ENCODE assay signal across 10 cellular contexts in the genomic region with DNA sequence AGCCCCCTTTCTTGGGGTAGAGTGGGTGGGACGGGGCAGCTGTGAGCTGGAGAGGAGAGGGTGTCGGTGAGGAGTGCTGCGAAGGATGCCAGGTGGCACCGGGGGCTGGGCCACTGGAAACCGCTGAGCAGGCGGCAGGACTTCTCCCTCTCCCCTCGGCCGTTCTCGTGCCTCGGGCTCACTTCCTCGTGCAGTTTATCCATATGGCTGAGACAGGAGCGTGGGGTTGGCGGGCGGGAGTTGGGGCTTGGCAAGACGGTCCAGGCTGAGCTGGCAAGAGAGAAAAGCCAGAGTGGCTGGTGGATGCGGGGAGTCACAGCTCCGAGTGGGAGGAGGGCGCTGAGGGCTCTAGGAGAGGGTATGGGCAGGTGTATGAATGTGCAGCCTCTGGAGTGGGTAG. TPM values are rescaled to one million over a fixed set of nuclear protein-coding genes. Genes with fewer than 3 reads are reported as not detected.
DNase-seq lines count a peak whose midpoint lies in the region; ATAC-seq and TF ChIP-seq lines count a peak whose summit lies in the region.
"Had no signal": no experiment of that assay in that cellular context is flagged by ENCODE, and none has a peak within 500 bp of the region (broad histone marks: within the 10 kb centered on the region; RNA-seq: fewer than 3 reads in every experiment).

No MANE protein-coding gene starts in this region.

- TF ChIP-seq CTCF in fibroblast of villous mesenchyme (IDR thresholded peaks at IDR 0.05; ENCODE audit: insufficient read depth, low read depth, low read length) (no peak), sigmoid colon (IDR thresholded peaks at IDR 0.05) (no peak)

- peak overlapping the region; percentile 83 to 91 (median 84) for H3K27ac ChIP-seq in sigmoid colon
- H3K27ac ChIP-seq: parathyroid adenoma had no signal

- H3K9me3 ChIP-seq in sigmoid colon = no peaks in the 10 kb centered on the region

- no peaks in the 10 kb centered on the region for H3K36me3 ChIP-seq in sigmoid colon

- peaks cover 0 to 30% (median 26%) of the 10 kb centered on the region in 4 donors for H3K4me1 ChIP-seq in sigmoid colon
- H3K4me1 ChIP-seq: parathyroid adenoma had no signal

- DNase-seq in CD1c-positive myeloid dendritic cell (ENCODE audit: extremely low spot score) (peak; percentile 62), NCI-H2171 (lab: John Stamatoyannopoulos, UW) (peak; percentile 50), fibroblast of villous mesenchyme (ENCODE audit: low read depth) (peak; percentile 48), sigmoid colon (no peak), COR-L47 (lab: John Stamatoyannopoulos, UW) (no peak)
- DNase-seq in stimulated activated CD4-positive, alpha-beta T cell treated with anti-CD3 and anti-CD28 coated beads, Interleukin-4, amount 100 ng/mL, for 24 hours = no peak

- H3K4me3 ChIP-seq in fibroblast of villous mesenchyme (ENCODE audit: low read depth, low read length) = peak overlapping the region; percentile 46
- peak overlapping the region in 3 of 4 donors; percentile 36 to 41 (median 40) for H3K4me3 ChIP-seq in sigmoid colon

- no peak for TF ChIP-seq EP300 in sigmoid colon (IDR thresholded peaks at IDR 0.05)

- H3K27me3 ChIP-seq in sigmoid colon = no peaks in the 10 kb centered on the region

- ATAC-seq in GM19463 (IDR thresholded peaks at IDR 0.05; ENCODE audit: unreplicated experiment) (no peak), HG03108 (IDR thresholded peaks at IDR 0.05; ENCODE audit: unreplicated experiment) (no peak)

- intact Hi-C loops in sigmoid colon (cut with DNase I) = loop anchor here (5.0 kb wide), 1 partner anchor 56 kb away; a partner anchor contains a TSS

- TF ChIP-seq POLR2A in sigmoid colon (IDR thresholded peaks at IDR 0.05) = no peak

- WGBS in sigmoid colon, 2 donors = 66 to 81% methylated on average over 18 of the region's 18 CpGs

RNA-seq across cellular contexts. Expression of a gene that starts 8.2 kb away (rescaled TPM):
- 15.5 and 19.4 TPM in 2 replicates for total RNA-seq in fibroblast of villous mesenchyme
- 10 to 100 TPM in 2 of 4 donors, 1 to 10 TPM in 2; 5.9 to 16.1 (median 10.5) TPM for total RNA-seq in sigmoid colon
- 1 to 10 TPM in 2 of 3 donors, under 1 TPM in 1; 0.60 to 6.5 (median 1.4) TPM for polyA plus RNA-seq in sigmoid colon

RNA-seq across cellular contexts. Expression of a gene that starts 12.1 kb away (rescaled TPM):
- 0.43 and 0.64 TPM in 2 replicates for total RNA-seq in fibroblast of villous mesenchyme
- under 1 TPM in 1 of 4 donors, not detected in 3; 0.83 TPM for total RNA-seq in sigmoid colon
- under 1 TPM in 1 of 3 donors, not detected in 2; 0.13 TPM for polyA plus RNA-seq in sigmoid colon
- total RNA-seq: bronchial epithelial cell had no signal

RNA-seq across cellular contexts. Expression of a gene that starts 23.3 kb away (rescaled TPM):
- 6.9 and 8.4 TPM in 2 replicates for total RNA-seq in fibroblast of villous mesenchyme
- total RNA-seq in sigmoid colon = 1 to 10 TPM in 1 of 4 donors, not detected in 3; 8.3 TPM
- 10 to 100 TPM in 1 of 3 donors, 1 to 10 TPM in 1, under 1 TPM in 1; 0.60 to 10.6 (median 2.3) TPM for polyA plus RNA-seq in sigmoid colon

RNA-seq across cellular contexts. Expression of a gene that starts 30.6 kb away (rescaled TPM):
- 20.0 and 23.3 TPM in 2 replicates for total RNA-seq in fibroblast of villous mesenchyme
- total RNA-seq in sigmoid colon = 10 to 100 TPM; 33.2 to 51.5 (median 42.5) TPM
- 100 to 1,000 TPM in 1 of 3 donors, 10 to 100 TPM in 2; 79.3 to 233 (median 99.0) TPM for polyA plus RNA-seq in sigmoid colon

RNA-seq across cellular contexts. Expression of a gene that starts 37.0 kb away (rescaled TPM):
- total RNA-seq in fibroblast of villous mesenchyme (31.1 and 45.7 TPM in 2 replicates), sigmoid colon (10 to 100 TPM; 23.3 to 25.3 (median 24.4) TPM)
- 10 to 100 TPM; 21.0 to 39.4 (median 21.5) TPM for polyA plus RNA-seq in sigmoid colon

Comparison
In these comparisons a context has a peak if more than half of its experiments do, and no peak if none do; other contexts are left out.
1. DNase-seq: peak in CD1c-positive myeloid dendritic cell (single experiment), NCI-H2171 (single experiment) and fibroblast of villous mesenchyme (single experiment); none in sigmoid colon (single experiment), stimulated activated CD4-positive, alpha-beta T cell treated with anti-CD3 and anti-CD28 coated beads, Interleukin-4, amount 100 ng/mL, for 24 hours (single experiment) and COR-L47 (single experiment).